ENCODE assay signal across 6 cellular contexts in the genomic region with DNA sequence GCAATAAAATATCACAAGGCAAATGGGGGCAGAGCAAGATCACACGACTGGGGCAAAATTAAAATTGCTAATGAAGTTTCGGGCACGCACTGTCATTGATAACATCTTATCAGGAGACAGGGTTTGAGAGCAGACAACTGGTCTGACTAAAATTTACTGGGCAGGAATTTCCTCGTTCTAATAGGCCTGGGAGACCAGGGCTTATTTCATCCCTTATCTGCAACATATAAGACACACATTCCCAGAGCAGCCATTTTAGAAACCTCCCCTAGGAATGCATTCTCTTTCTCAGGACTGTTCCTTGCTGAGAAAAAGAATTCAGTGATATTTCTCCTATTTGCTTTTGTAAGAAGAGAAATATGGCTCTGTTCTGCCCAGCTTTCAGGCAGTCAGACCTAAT. TPM values are rescaled to one million over a fixed set of nuclear protein-coding genes. Genes with fewer than 3 reads are reported as not detected.
DNase-seq lines count a peak whose midpoint lies in the region; ATAC-seq and TF ChIP-seq lines count a peak whose summit lies in the region.
"Not testable (repeated sequence)": the region's sequence is repeated elsewhere in the genome, so short reads cannot be mapped to it uniquely, and the experiment has no call there.

No MANE protein-coding gene starts in this region.

- ATAC-seq in GM23338, PC-3: not testable (repeated sequence)

- intact Hi-C loops in PC-3 (cut with micrococcal nuclease) = not testable (repeated sequence)

- H3K9me2 ChIP-seq in GM23338 (ENCODE audit: insufficient read depth); PC-3 (replicated peaks; ENCODE audit: low read length): not testable (repeated sequence)

- POLR2A ChIA-PET in PC-3 (lab: Charles Lee; ENCODE audit: unreplicated experiment) = not testable (repeated sequence)

- H3K27me3 ChIP-seq in GM23338 (ENCODE audit: insufficient read depth); PC-3 (ENCODE audit: low read length); mucosa of stomach (ENCODE audit: control insufficient read depth, insufficient read depth, low read length): not testable (repeated sequence)

- not testable (repeated sequence) for H3K4me2 ChIP-seq in GM23338; PC-3 (ENCODE audit: low read length)

- H3K27ac Mint-ChIP-seq in GM23338; endothelial cell (ENCODE audit: unreplicated experiment): not testable (repeated sequence)

- not testable (repeated sequence) for H3K27me3 Mint-ChIP-seq in GM23338 (ENCODE audit: insufficient read depth, low read depth, poor library complexity); endothelial cell (ENCODE audit: unreplicated experiment)

- not testable (repeated sequence) for H3K4me1 Mint-ChIP-seq in GM23338; endothelial cell (ENCODE audit: unreplicated experiment)

- not testable (repeated sequence) for H3K36me3 ChIP-seq in GM23338 (ENCODE audit: insufficient read depth); mucosa of stomach (ENCODE audit: control insufficient read depth, insufficient read depth, low read length)
- peaks cover 16% of the 10 kb centered on the region for H3K36me3 ChIP-seq in PC-3 (ENCODE audit: low read depth, low read length)

- BruUV-seq in PC-3 (replicated peaks; lab: Mats Ljungman, UMichigan) = not testable (repeated sequence)

- H2AFZ ChIP-seq in GM23338; PC-3 (ENCODE audit: low read length): not testable (repeated sequence)

- H4K20me1 ChIP-seq in GM23338 (replicated peaks; ENCODE audit: insufficient read depth); PC-3 (ENCODE audit: low read length): not testable (repeated sequence)

- peaks cover 29% of the 10 kb centered on the region for H3K9me3 Mint-ChIP-seq in GM23338
- H3K9me3 Mint-ChIP-seq in endothelial cell (ENCODE audit: unreplicated experiment) = not testable (repeated sequence)

- H3K4me3 Mint-ChIP-seq in GM23338 = not testable (repeated sequence)
- peak overlapping the region; percentile 56 for H3K4me3 Mint-ChIP-seq in endothelial cell (ENCODE audit: unreplicated experiment)

- DNase-seq in DMS53 (lab: John Stamatoyannopoulos, UW) (peak; percentile 9), GM23338 (ENCODE audit: low spot score) (peak; percentile 23), NCI-H69 (lab: John Stamatoyannopoulos, UW) (peak; percentile 8), PC-3 (peak; percentile 36)
- not testable (repeated sequence) for DNase-seq in endothelial cell (ENCODE audit: low spot score)

- H3K9ac ChIP-seq in PC-3 (ENCODE audit: low read length); mucosa of stomach (ENCODE audit: low read length): not testable (repeated sequence)

- H3K4me1 ChIP-seq in GM23338 (ENCODE audit: insufficient read depth); PC-3 (ENCODE audit: insufficient read depth, low read length); mucosa of stomach (ENCODE audit: control insufficient read depth, insufficient read depth, low read length): not testable (repeated sequence)

- H3K79me2 ChIP-seq in GM23338 (replicated peaks; ENCODE audit: insufficient read depth); PC-3 (ENCODE audit: low read length): not testable (repeated sequence)

- H3K4me3 ChIP-seq in GM23338; PC-3 (ENCODE audit: low read length): not testable (repeated sequence)
- H3K4me3 ChIP-seq in mucosa of stomach (ENCODE audit: low read length) = peak overlapping the region; percentile 25

- H3K36me3 Mint-ChIP-seq in GM23338 (ENCODE audit: low read depth) (peaks cover 45% of the 10 kb centered on the region), endothelial cell (ENCODE audit: low read depth, unreplicated experiment) (peaks cover 30% of the 10 kb centered on the region)

- H3K9me3 ChIP-seq in PC-3 (ENCODE audit: low read length); mucosa of stomach (ENCODE audit: control insufficient read depth, low read length): not testable (repeated sequence)

- not testable (repeated sequence) for TF ChIP-seq CTCF in GM23338 (conservative IDR thresholded peaks at IDR 0.05; ENCODE audit: low read depth in 2 of 2); PC-3 (conservative IDR thresholded peaks at IDR 0.05; ENCODE audit: low read depth, low read length); endothelial cell (IDR thresholded peaks at IDR 0.05; ENCODE audit: unreplicated experiment)

- not testable (repeated sequence) for H3F3A ChIP-seq in GM23338 (replicated peaks; ENCODE audit: low read depth); PC-3 (ENCODE audit: low read length, unreplicated experiment)

- CTCF ChIA-PET in PC-3 (lab: Charles Lee) = not testable (repeated sequence)

- H3K27ac ChIP-seq in GM23338 (ENCODE audit: low read depth); PC-3 (ENCODE audit: low read length): not testable (repeated sequence)

RNA-seq across cellular contexts. Expression of a gene that starts 18.7 kb away (rescaled TPM):
- 7.3 and 9.0 TPM in 2 replicates for total RNA-seq in GM23338 (2014; rRNA removed; shearing (Covaris generic))
- 7.4 and 7.7 TPM in 2 replicates for polyA plus RNA-seq in GM23338 (2016; fragmentation: Nextera tagmentation; extraction: Ambion mirVana)
- total RNA-seq in PC-3 (2014; rRNA removed) (5.2 and 7.2 TPM in 2 replicates), endothelial cell (ENCODE audit: unreplicated experiment) (11.1 TPM)

RNA-seq across cellular contexts. Expression of a gene that starts 58.3 kb away (rescaled TPM):
- 43.8 and 45.4 TPM in 2 replicates for total RNA-seq in GM23338 (2014; rRNA removed; shearing (Covaris generic))
- polyA plus RNA-seq in GM23338 (2016; fragmentation: Nextera tagmentation; extraction: Ambion mirVana) = 19.2 and 21.0 TPM in 2 replicates
- total RNA-seq in PC-3 (2014; rRNA removed) = 115 and 138 TPM in 2 replicates
- 22.1 TPM for total RNA-seq in endothelial cell (ENCODE audit: unreplicated experiment)
